1 cellular context compared by ENCODE assay signal in the genomic region with DNA sequence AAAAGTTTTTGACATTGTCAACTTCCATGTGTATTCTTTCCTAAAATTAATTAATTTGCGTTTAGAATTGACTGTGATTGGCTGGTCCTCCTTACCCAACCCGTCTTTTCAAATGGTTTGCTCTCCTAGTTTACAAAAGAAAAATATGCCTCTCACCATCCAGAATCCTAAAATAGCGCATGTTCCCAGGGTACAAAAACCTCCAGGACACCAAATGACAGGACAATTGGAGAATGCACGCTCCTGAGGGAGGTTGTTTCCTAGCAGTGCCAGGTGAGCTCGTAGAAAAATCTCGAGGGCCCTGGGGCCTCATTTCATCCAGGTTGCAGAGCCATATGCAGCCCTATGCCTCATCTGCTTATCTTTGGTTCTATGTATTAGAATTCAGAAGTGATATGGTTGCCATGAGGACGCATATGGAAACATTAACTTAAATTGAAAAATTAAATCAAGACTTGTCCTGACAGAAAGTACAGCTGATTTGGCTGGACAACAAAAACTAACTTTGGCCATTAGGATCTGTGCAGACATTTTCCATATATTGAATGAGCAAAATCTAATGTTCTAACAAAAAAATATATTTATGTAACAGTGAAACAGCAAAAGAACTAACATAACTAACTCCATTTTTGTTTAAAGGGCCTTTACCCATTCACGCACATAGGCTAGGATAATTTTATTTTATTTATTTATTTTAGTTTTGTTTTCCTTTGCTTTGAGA.
TF ChIP-seq lines count a peak whose summit lies in the region.

No MANE protein-coding gene starts in this region.

TF ChIP-seq in SK-N-SH, 30 proteins besides CTCF, POLR2A, EP300 and RAD21 (continued from another document):
- TF ChIP-seq, protein P1, sequence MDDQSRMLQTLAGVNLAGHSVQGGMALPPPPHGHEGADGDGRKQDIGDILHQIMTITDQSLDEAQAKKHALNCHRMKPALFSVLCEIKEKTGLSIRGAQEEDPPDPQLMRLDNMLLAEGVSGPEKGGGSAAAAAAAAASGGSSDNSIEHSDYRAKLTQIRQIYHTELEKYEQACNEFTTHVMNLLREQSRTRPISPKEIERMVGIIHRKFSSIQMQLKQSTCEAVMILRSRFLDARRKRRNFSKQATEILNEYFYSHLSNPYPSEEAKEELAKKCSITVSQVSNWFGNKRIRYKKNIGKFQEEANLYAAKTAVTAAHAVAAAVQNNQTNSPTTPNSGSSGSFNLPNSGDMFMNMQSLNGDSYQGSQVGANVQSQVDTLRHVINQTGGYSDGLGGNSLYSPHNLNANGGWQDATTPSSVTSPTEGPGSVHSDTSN (IDR thresholded peaks at IDR 0.05) = no peak
